In genomic region chr9:70616401-70617010, GRCh38 we compare ENCODE assay signal across 32 cellular contexts.
"Had no signal": no experiment of that assay in that cellular context is flagged by ENCODE, and none has a peak within 500 bp of the region (broad histone marks: within the 10 kb centered on the region; RNA-seq: fewer than 3 reads in every experiment).

No MANE protein-coding gene starts in this region.

- H3K4me3 ChIP-seq: ascending aorta, body of pancreas, MG63 had no signal

- H3K36me3 ChIP-seq: ascending aorta, MG63 had no signal

- ATAC-seq: activated naive CD4-positive, alpha-beta T cell treated with anti-CD3 and anti-CD28 coated beads, Interleukin-2, amount 50 U/mL, for 72 hours; activated naive CD8-positive, alpha-beta T cell treated with anti-CD3 and anti-CD28 coated beads, Interleukin-2, amount 50 U/mL, for 24 hours; activated T-cell treated with anti-CD3 and anti-CD28 coated beads, Interleukin-2, amount 50 U/mL, for 4 hours; body of pancreas; Panc1; Right ventricle myocardium inferior; T-cell had no signal

- H3K27ac ChIP-seq: ascending aorta, body of pancreas, KMS-11 had no signal

- H3K27me3 ChIP-seq: ascending aorta, body of pancreas, MG63 had no signal

- DNase-seq: activated CD4-positive, alpha-beta memory T cell treated with anti-CD3 and anti-CD28 coated beads for 36 hours; activated CD4-positive, alpha-beta T cell treated with anti-CD3 and anti-CD28 coated beads, Interleukin-2, amount 10 ng/mL, durations not matched to agents 7 days and 5 days; activated CD4-positive, CD25-positive, alpha-beta regulatory T cell; activated CD8-positive, alpha-beta memory T cell treated with anti-CD3 and anti-CD28 coated beads for 24 hours; activated effector memory CD4-positive, alpha-beta T cell treated with anti-CD3 and anti-CD28 coated beads, Interleukin-2, amount 50 U/mL, for 16 hours; activated naive CD4-positive, alpha-beta T cell treated with Interleukin-2 at 50 U/mL for 16 hours; activated naive CD8-positive, alpha-beta T cell treated with anti-CD3 and anti-CD28 coated beads, Interleukin-2, amount 50 U/mL, for 24 hours; activated T-cell treated with anti-CD3 and anti-CD28 coated beads, Interleukin-2, amount 50 U/mL, for 4 hours; amniotic stem cell; body of pancreas; MG63; MV-4-11; NCI-H1092 treated with DMSO at 0.1 percent for 48 hours; NCI-H1417 treated with DMSO at 0.1 percent for 48 hours; NCI-H1694; NCI-H2029; NCI-H2107; NCI-H2171 treated with DMSO at 0.1 percent for 48 hours; NCI-H226; NCI-H526; NCI-H774; NK-92 treated with Interleukin-12 subunit alpha and Interleukin-12 subunit beta, amount 100 ng/mL, for 24 hours; OCI-M1; RPMI8226; T-cell; T-helper 2 cell; T1000 had no signal

- H3K9me3 ChIP-seq: ascending aorta, body of pancreas, MG63 had no signal

- H3K4me1 ChIP-seq: body of pancreas had no signal
